Comparison of ENCODE assay signal across 1 cellular context in the genomic region with DNA sequence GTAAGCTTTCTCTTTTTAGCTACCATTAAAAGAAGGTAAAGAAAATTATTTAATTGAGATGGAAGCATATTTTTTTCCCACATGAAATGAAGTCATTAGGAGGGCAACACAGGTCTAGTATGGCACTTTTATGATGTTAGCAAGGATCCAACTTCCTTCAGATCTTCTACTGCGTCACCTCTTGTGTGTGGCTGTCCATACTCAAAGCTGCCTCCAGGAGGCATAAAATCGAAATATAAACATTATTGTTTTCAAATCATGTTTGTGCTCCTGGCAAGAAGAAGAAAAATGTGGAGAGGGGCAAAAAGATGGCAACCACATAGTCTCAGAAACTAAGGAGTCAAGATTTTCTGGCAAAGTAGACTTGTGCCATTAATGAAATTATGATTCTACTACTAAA.
TF ChIP-seq lines count a peak whose summit lies in the region.

No MANE protein-coding gene starts in this region.

TF ChIP-seq in GM12878, 131 proteins besides CTCF, POLR2A, EP300 and RAD21:
- TF ChIP-seq SREBF1 (IDR thresholded peaks at IDR 0.05; ENCODE audit: low read length), result no peak
- no peak for TF ChIP-seq BCL11A (IDR thresholded peaks at IDR 0.05; ENCODE audit: low read depth, low read length)
- no peak for TF ChIP-seq RBBP5 (conservative IDR thresholded peaks at IDR 0.05)
- no peak for TF ChIP-seq ZSCAN29 (IDR thresholded peaks at IDR 0.05)
- no peak for TF ChIP-seq POU2F2 (IDR thresholded peaks at IDR 0.05; ENCODE audit: borderline replicate concordance, low read depth, low read length)
- TF ChIP-seq POLR2AphosphoS2 (IDR thresholded peaks at IDR 0.05; ENCODE audit: low read depth, low read length), result no peak
- TF ChIP-seq YBX1 (IDR thresholded peaks at IDR 0.05), result no peak
- no peak for TF ChIP-seq RCOR1 (conservative IDR thresholded peaks at IDR 0.05; ENCODE audit: low read depth, low read length)
- TF ChIP-seq NBN (IDR thresholded peaks at IDR 0.05), result no peak
- TF ChIP-seq, protein P1, sequence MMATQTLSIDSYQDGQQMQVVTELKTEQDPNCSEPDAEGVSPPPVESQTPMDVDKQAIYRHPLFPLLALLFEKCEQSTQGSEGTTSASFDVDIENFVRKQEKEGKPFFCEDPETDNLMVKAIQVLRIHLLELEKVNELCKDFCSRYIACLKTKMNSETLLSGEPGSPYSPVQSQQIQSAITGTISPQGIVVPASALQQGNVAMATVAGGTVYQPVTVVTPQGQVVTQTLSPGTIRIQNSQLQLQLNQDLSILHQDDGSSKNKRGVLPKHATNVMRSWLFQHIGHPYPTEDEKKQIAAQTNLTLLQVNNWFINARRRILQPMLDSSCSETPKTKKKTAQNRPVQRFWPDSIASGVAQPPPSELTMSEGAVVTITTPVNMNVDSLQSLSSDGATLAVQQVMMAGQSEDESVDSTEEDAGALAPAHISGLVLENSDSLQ (IDR thresholded peaks at IDR 0.05), result no peak
- TF ChIP-seq, protein P2, sequence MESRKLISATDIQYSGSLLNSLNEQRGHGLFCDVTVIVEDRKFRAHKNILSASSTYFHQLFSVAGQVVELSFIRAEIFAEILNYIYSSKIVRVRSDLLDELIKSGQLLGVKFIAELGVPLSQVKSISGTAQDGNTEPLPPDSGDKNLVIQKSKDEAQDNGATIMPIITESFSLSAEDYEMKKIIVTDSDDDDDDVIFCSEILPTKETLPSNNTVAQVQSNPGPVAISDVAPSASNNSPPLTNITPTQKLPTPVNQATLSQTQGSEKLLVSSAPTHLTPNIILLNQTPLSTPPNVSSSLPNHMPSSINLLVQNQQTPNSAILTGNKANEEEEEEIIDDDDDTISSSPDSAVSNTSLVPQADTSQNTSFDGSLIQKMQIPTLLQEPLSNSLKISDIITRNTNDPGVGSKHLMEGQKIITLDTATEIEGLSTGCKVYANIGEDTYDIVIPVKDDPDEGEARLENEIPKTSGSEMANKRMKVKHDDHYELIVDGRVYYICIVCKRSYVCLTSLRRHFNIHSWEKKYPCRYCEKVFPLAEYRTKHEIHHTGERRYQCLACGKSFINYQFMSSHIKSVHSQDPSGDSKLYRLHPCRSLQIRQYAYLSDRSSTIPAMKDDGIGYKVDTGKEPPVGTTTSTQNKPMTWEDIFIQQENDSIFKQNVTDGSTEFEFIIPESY (IDR thresholded peaks at IDR 0.05), result no peak
